10 cellular contexts compared by ENCODE assay signal in the genomic region with DNA sequence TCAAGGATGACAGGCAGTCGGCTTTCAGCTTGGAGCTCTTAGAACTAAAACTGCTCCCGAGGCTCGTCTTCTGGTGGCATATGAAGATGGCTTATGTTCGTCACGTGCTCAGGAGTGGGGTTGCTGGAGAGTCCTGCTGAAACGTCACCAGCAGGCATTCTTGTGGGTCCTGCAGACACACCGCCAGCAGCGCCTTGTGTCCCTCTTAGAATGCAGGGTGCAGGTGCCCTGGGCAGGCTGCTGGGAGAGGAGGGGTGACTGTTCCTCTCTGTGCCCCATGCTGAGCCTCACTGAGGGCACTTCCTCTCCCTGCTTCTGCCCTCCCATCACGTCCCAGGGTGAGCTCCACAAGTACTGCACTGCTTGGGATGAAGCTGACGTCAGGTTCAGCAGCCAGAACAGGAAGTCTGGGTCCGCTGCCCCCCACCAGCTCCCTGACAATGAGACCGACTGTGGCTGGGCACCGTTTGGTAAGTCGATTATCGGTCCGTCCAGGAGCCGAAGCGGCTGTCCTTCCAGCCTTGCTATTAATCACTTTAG. TPM values are rescaled to one million over a fixed set of nuclear protein-coding genes. Genes with fewer than 3 reads are reported as not detected.
DNase-seq lines count a peak whose midpoint lies in the region; ATAC-seq, FAIRE-seq and TF ChIP-seq lines count a peak whose summit lies in the region.
"Had no signal": no experiment of that assay in that cellular context is flagged by ENCODE, and none has a peak within 500 bp of the region (broad histone marks: within the 10 kb centered on the region; RNA-seq: fewer than 3 reads in every experiment).

No MANE protein-coding gene starts in this region.

- peak overlapping the region; percentile 39 for H3K27ac Mint-ChIP-seq in activated naive CD8-positive, alpha-beta T cell treated with anti-CD3 and anti-CD28 coated beads for 36 hours
- peak overlapping the region in 9 of 10 donors; percentile 31 to 91 (median 74) for H3K27ac Mint-ChIP-seq in naive thymus-derived CD8-positive, alpha-beta T cell

- no peaks in the 10 kb centered on the region for H3K9me3 Mint-ChIP-seq in activated naive CD8-positive, alpha-beta T cell treated with anti-CD3 and anti-CD28 coated beads for 36 hours
- H3K9me3 Mint-ChIP-seq in naive thymus-derived CD8-positive, alpha-beta T cell, result no peaks in the 10 kb centered on the region

- FAIRE-seq in urothelium cell line (lab: Jason Lieb, UNC), result no peak

- H3K4me1 Mint-ChIP-seq in activated naive CD8-positive, alpha-beta T cell treated with anti-CD3 and anti-CD28 coated beads for 36 hours, result peaks cover 33% of the 10 kb centered on the region
- peaks cover 12 to 62% (median 23%) of the 10 kb centered on the region in 4 donors for H3K4me1 Mint-ChIP-seq in naive thymus-derived CD8-positive, alpha-beta T cell

- no peak for DNase-seq in activated naive CD8-positive, alpha-beta T cell treated with anti-CD3 and anti-CD28 coated beads for 36 hours
- no peak for DNase-seq in naive thymus-derived CD8-positive, alpha-beta T cell
- DNase-seq in NOMO-1 (lab: John Stamatoyannopoulos, UW; ENCODE audit: unreplicated experiment in 2 of 2), result no peak
- DNase-seq in urothelium cell line (ENCODE audit: low spot score), result no peak
- no peak for DNase-seq in trophoblast cell
- DNase-seq: NCI-H2171; stimulated activated CD4-positive, alpha-beta T cell treated with anti-CD3 and anti-CD28 coated beads, Interleukin-15, amount 100 ng/mL, for 24 hours had no signal

- peak overlapping the region; percentile 60 for H3K4me3 Mint-ChIP-seq in activated naive CD8-positive, alpha-beta T cell treated with anti-CD3 and anti-CD28 coated beads for 36 hours
- peak overlapping the region; percentile 18 to 75 (median 58) for H3K4me3 Mint-ChIP-seq in naive thymus-derived CD8-positive, alpha-beta T cell

- no peak overlapping the region for H3K14ac ChIP-seq in trophoblast cell (ENCODE audit: low read length)

- WGBS in trophoblast cell (ENCODE audit: extremely low coverage, insufficient coverage, insufficient read length), result no CpG with 5 or more reads among the region's 18 CpGs

- H3K4me1 ChIP-seq in trophoblast cell (ENCODE audit: control insufficient read depth in 1 of 2, insufficient read depth in 2 of 2, low read length in 2 of 2), result no peaks in the 10 kb centered on the region

- no peak overlapping the region for H2BK5ac ChIP-seq in trophoblast cell (ENCODE audit: low read depth, low read length, poor library complexity)

- H3K9ac ChIP-seq in trophoblast cell (ENCODE audit: low read length), result no peak overlapping the region

- no peak overlapping the region for H3K18ac ChIP-seq in trophoblast cell (ENCODE audit: low read length)

- no peak overlapping the region for H3K27ac ChIP-seq in trophoblast cell (ENCODE audit: low read depth, low read length)

- no peak overlapping the region for H2BK120ac ChIP-seq in trophoblast cell (ENCODE audit: insufficient read depth, low read length, poor library complexity)

- no peaks in the 10 kb centered on the region for H3K79me1 ChIP-seq in trophoblast cell (ENCODE audit: low read length)

- H3K36me3 ChIP-seq in trophoblast cell (ENCODE audit: control insufficient read depth in 1 of 2, insufficient read depth in 2 of 2, low read length in 2 of 2), result peaks cover 16 to 34% of the 10 kb centered on the region in 2 experiments

- H3K9me3 ChIP-seq in trophoblast cell (ENCODE audit: insufficient read depth, low read depth, low read length), result no peaks in the 10 kb centered on the region

- H3K4me2 ChIP-seq in trophoblast cell (ENCODE audit: low read length), result no peak overlapping the region

- no peaks in the 10 kb centered on the region for H3K27me3 ChIP-seq in trophoblast cell (ENCODE audit: insufficient read depth, low read length)

- H3K23ac ChIP-seq in trophoblast cell (ENCODE audit: low read length), result no peak overlapping the region

- H2AK5ac ChIP-seq in trophoblast cell (ENCODE audit: low read length), result no peak overlapping the region

- H3K79me2 ChIP-seq in trophoblast cell (ENCODE audit: control insufficient read depth, insufficient read depth, low read length, poor library complexity), result no peaks in the 10 kb centered on the region

- POLR2A ChIA-PET in naive thymus-derived CD8-positive, alpha-beta T cell (lab: Charles Lee), result interaction anchor here (1.0 to 1.6 kb wide), 2 partner anchors 20 to 129 kb away, joined by 3 to 4 read pairs; a partner anchor contains a TSS

- H2AFZ ChIP-seq in trophoblast cell (ENCODE audit: insufficient read depth, low read length, poor library complexity), result no peak overlapping the region

- no peak for TF ChIP-seq CTCF in GM12875 (IDR thresholded peaks at IDR 0.05; ENCODE audit: borderline replicate concordance, insufficient read depth, low read depth, low read length)

- no peak overlapping the region for H4K12ac ChIP-seq in trophoblast cell (ENCODE audit: low read depth, low read length)

- ATAC-seq in HG03097 (IDR thresholded peaks at IDR 0.05; ENCODE audit: low FRiP score, unreplicated experiment) (peak; percentile 19), HG03457 (IDR thresholded peaks at IDR 0.05; ENCODE audit: unreplicated experiment) (no peak)
- ATAC-seq in naive thymus-derived CD8-positive, alpha-beta T cell, result peak; percentile 52 to 57

- H3K4me3 ChIP-seq in GM12875 (ENCODE audit: low read depth, low read length) (peak overlapping the region; percentile 8), trophoblast cell (ENCODE audit: low read depth, low read length) (no peak overlapping the region)

- no peak overlapping the region for H4K91ac ChIP-seq in trophoblast cell (ENCODE audit: low read depth, low read length)

- no peaks in the 10 kb centered on the region for H3K27me3 Mint-ChIP-seq in activated naive CD8-positive, alpha-beta T cell treated with anti-CD3 and anti-CD28 coated beads for 36 hours
- H3K27me3 Mint-ChIP-seq in naive thymus-derived CD8-positive, alpha-beta T cell, result no peaks in the 10 kb centered on the region

- H3K4ac ChIP-seq in trophoblast cell (ENCODE audit: low read depth, low read length), result no peak overlapping the region

- peaks cover 11% of the 10 kb centered on the region for H3K36me3 Mint-ChIP-seq in activated naive CD8-positive, alpha-beta T cell treated with anti-CD3 and anti-CD28 coated beads for 36 hours
- H3K36me3 Mint-ChIP-seq in naive thymus-derived CD8-positive, alpha-beta T cell, result peaks cover 0 to 24% (median 0%) of the 10 kb centered on the region in 3 donors

- H2BK12ac ChIP-seq in trophoblast cell (ENCODE audit: low read length), result no peak overlapping the region

- H4K8ac ChIP-seq in trophoblast cell (ENCODE audit: low read depth, low read length), result no peak overlapping the region

RNA-seq across cellular contexts. Expression of a gene that starts 20.8 kb away (rescaled TPM):
- total RNA-seq in activated naive CD8-positive, alpha-beta T cell treated with anti-CD3 and anti-CD28 coated beads for 36 hours, result 10 to 100 TPM; 15.7 to 17.5 TPM
- total RNA-seq in naive thymus-derived CD8-positive, alpha-beta T cell, result 10 to 100 TPM; 16.5 to 18.7 TPM
- polyA plus RNA-seq in naive thymus-derived CD8-positive, alpha-beta T cell, result 1 to 10 TPM; 2.7 to 6.9 (median 3.8) TPM
- 15.1 and 16.6 TPM in 2 replicates for polyA plus RNA-seq in trophoblast cell (2013)

RNA-seq across cellular contexts. Expression of a gene that starts 38.4 kb away (rescaled TPM):
- under 1 TPM in 1 of 2 experiments, not detected in 1; 0.32 TPM for total RNA-seq in activated naive CD8-positive, alpha-beta T cell treated with anti-CD3 and anti-CD28 coated beads for 36 hours
- total RNA-seq in naive thymus-derived CD8-positive, alpha-beta T cell, result under 1 TPM in 1 of 2 experiments, not detected in 1; 0.14 TPM
- polyA plus RNA-seq in naive thymus-derived CD8-positive, alpha-beta T cell, result not detected
- polyA plus RNA-seq in trophoblast cell (2013), result 0.12 and 0.17 TPM in 2 replicates
